In genomic region chr6:113599444-113599843, GRCh38 we compare ENCODE assay signal across 1 cellular context.
TF ChIP-seq lines count a peak whose summit lies in the region.

No MANE protein-coding gene starts in this region.

TF ChIP-seq in SK-N-SH, 30 proteins besides CTCF, POLR2A, EP300 and RAD21 (continued from another document):
- TF ChIP-seq REST (IDR thresholded peaks at IDR 0.05; ENCODE audit: low read depth, low read length) (no peak), MXI1 (IDR thresholded peaks at IDR 0.05; ENCODE audit: low read depth, low read length) (no peak), TAF1 (IDR thresholded peaks at IDR 0.05; ENCODE audit: borderline replicate concordance, low read depth, low read length) (no peak), IRF3 (IDR thresholded peaks at IDR 0.05; ENCODE audit: low read depth, low read length) (no peak), NRF1 (IDR thresholded peaks at IDR 0.05; ENCODE audit: low read depth, low read length) (no peak)
